In genomic region chr4:8834681-8835220, GRCh38 we compare ENCODE assay signal across 25 cellular contexts. TPM values are rescaled to one million over a fixed set of nuclear protein-coding genes. Genes with fewer than 3 reads are reported as not detected.
DNase-seq lines count a peak whose midpoint lies in the region; ATAC-seq and TF ChIP-seq lines count a peak whose summit lies in the region.
"Had no signal": no experiment of that assay in that cellular context is flagged by ENCODE, and none has a peak within 500 bp of the region (broad histone marks: within the 10 kb centered on the region; RNA-seq: fewer than 3 reads in every experiment).

No MANE protein-coding gene starts in this region.

- no peak overlapping the region for H2BK5ac ChIP-seq in H9 (ENCODE audit: insufficient read length, low read length)

- H2AK5ac ChIP-seq in H9 (ENCODE audit: insufficient read length, low read length) = no peak overlapping the region

- no peak overlapping the region for H4K91ac ChIP-seq in H9 (ENCODE audit: insufficient read length, low read depth, low read length)

- no peak overlapping the region for H3K27ac ChIP-seq in H9 (ENCODE audit: insufficient read length, low read depth, low read length)
- H3K27ac ChIP-seq in stomach = no peak overlapping the region
- H3K27ac ChIP-seq: cardiac muscle cell, SJSA1, thoracic aorta had no signal

- H3K23me2 ChIP-seq in H9 (ENCODE audit: insufficient read length, low read depth, low read length, poor library complexity, severe bottlenecking) = no peaks in the 10 kb centered on the region

- intact Hi-C loops in stomach (cut with DNase I; ENCODE audit: low total_unique reads) = no loop called here

- no peaks in the 10 kb centered on the region for H3K36me3 Mint-ChIP-seq in H9 (ENCODE audit: insufficient read depth in 1 of 3, low read depth in 3 of 3)
- H3K36me3 Mint-ChIP-seq in progenitor cell of endocrine pancreas (ENCODE audit: insufficient read depth) = no peaks in the 10 kb centered on the region
- H3K36me3 Mint-ChIP-seq: activated naive CD8-positive, alpha-beta T cell; stimulated activated naive B cell treated with anti-CD40 and anti-IgM and Interleukin-4, amounts not matched to agents 10 μg/mL and 1 μg/mL and 100 μg/mL, for 72 hours had no signal

- H3K9me3 ChIP-seq in H9 (ENCODE audit: control insufficient read depth, low read depth, low read length) (no peaks in the 10 kb centered on the region), stomach (no peaks in the 10 kb centered on the region)
- H3K9me3 ChIP-seq: SJSA1, thoracic aorta had no signal

- no peaks in the 10 kb centered on the region for H4K20me1 ChIP-seq in H9 (ENCODE audit: control insufficient read depth, insufficient read depth, insufficient read length)

- no peak overlapping the region for H3K14ac ChIP-seq in H9 (ENCODE audit: insufficient read depth, low read length)

- H3K27ac Mint-ChIP-seq in H9 (no peak overlapping the region), progenitor cell of endocrine pancreas (peak overlapping the region; percentile 64)
- H3K27ac Mint-ChIP-seq: activated naive CD8-positive, alpha-beta T cell; stimulated activated naive B cell treated with anti-CD40 and anti-IgM and Interleukin-4, amounts not matched to agents 10 μg/mL and 1 μg/mL and 100 μg/mL, for 72 hours had no signal

- no peak overlapping the region for H3K4ac ChIP-seq in H9 (ENCODE audit: low read depth, low read length)

- no peaks in the 10 kb centered on the region for H3K79me1 ChIP-seq in H9 (ENCODE audit: insufficient read depth, low read depth, low read length, poor library complexity, severe bottlenecking)

- H2BK15ac ChIP-seq in H9 (ENCODE audit: low read depth, low read length) = no peak overlapping the region

- no peak overlapping the region for H2AFZ ChIP-seq in H9 (ENCODE audit: low read length)

- no peak for TF ChIP-seq CTCF in H9 (conservative IDR thresholded peaks at IDR 0.05)
- no peak for TF ChIP-seq CTCF in progenitor cell of endocrine pancreas (IDR thresholded peaks at IDR 0.05; ENCODE audit: unreplicated experiment)
- no peak for TF ChIP-seq CTCF in stomach (IDR thresholded peaks at IDR 0.05)

- TF ChIP-seq POLR2A in stomach (IDR thresholded peaks at IDR 0.05) = no peak

- H3K4me1 ChIP-seq in H9 (ENCODE audit: insufficient read depth, low read length) (no peaks in the 10 kb centered on the region), stomach (no peaks in the 10 kb centered on the region)

- H3K4me2 ChIP-seq in H9 (ENCODE audit: insufficient read depth, insufficient read length, low read length) = no peak overlapping the region

- H3K4me3 Mint-ChIP-seq in H9 (no peak overlapping the region), progenitor cell of endocrine pancreas (ENCODE audit: low read depth) (no peak overlapping the region)
- H3K4me3 Mint-ChIP-seq: activated naive CD8-positive, alpha-beta T cell; stimulated activated naive B cell treated with anti-CD40 and anti-IgM and Interleukin-4, amounts not matched to agents 10 μg/mL and 1 μg/mL and 100 μg/mL, for 72 hours had no signal

- H3K4me1 Mint-ChIP-seq in H9 (peaks cover 12 to 42% of the 10 kb centered on the region in 2 experiments), progenitor cell of endocrine pancreas (ENCODE audit: low read depth) (peaks cover 3% of the 10 kb centered on the region)

- no CpG with 5 or more reads among the region's 11 CpGs for WGBS in H9 (ENCODE audit: extremely low coverage, insufficient read length, low lambda C conversion rate)
- WGBS in stomach, 5 donors = 45 to 62% (median 56%) methylated on average over 8 to 11 of the region's 11 CpGs

- no peak for ATAC-seq in GM19035 (IDR thresholded peaks at IDR 0.05; ENCODE audit: unreplicated experiment)
- ATAC-seq: stimulated activated naive B cell treated with anti-CD40 and anti-IgM and Interleukin-4, amounts not matched to agents 10 μg/mL and 1 μg/mL and 100 μg/mL, for 72 hours had no signal

- H2BK20ac ChIP-seq in H9 (ENCODE audit: low read depth, low read length, poor library complexity, severe bottlenecking) = no peak overlapping the region

- DNase-seq in D341Med (ENCODE audit: low spot score) (peak; percentile 11), H9 (peak; percentile 21), ecto neural progenitor cell (ENCODE audit: low spot score) (peak; percentile 41), progenitor cell of endocrine pancreas (ENCODE audit: low spot score, unreplicated experiment) (no peak), stomach (no peak), DMS153 treated with DMSO at 0.1 percent for 48 hours (lab: John Stamatoyannopoulos, UW; ENCODE audit: unreplicated experiment) (no peak)
- DNase-seq: activated CD4-positive, alpha-beta T cell treated with anti-CD3 and anti-CD28 coated beads for 48 hours; dermis blood vessel endothelial cell; EL; kidney glomerular epithelial cell; NCI-H1105 treated with DMSO at 0.1 percent for 48 hours; NCI-H2029 treated with DMSO at 0.1 percent for 48 hours; NCI-H446; stimulated activated CD4-positive, alpha-beta T cell treated with anti-CD3 and anti-CD28 coated beads, Interleukin-4, amount 100 ng/mL, for 1 hour; stimulated activated naive B cell treated with anti-CD40 and anti-IgM and Interleukin-4, amounts not matched to agents 10 μg/mL and 1 μg/mL and 100 μg/mL, for 72 hours had no signal

- no peak overlapping the region for H3K56ac ChIP-seq in H9 (ENCODE audit: insufficient read length, low read depth, low read length)

- H3K9me3 Mint-ChIP-seq in H9 = no peaks in the 10 kb centered on the region; a peak in 1 of 5 replicates
- H3K9me3 Mint-ChIP-seq in progenitor cell of endocrine pancreas (ENCODE audit: low read depth) = no peaks in the 10 kb centered on the region

- no peak overlapping the region for H3K23ac ChIP-seq in H9 (ENCODE audit: insufficient read length, low read depth, low read length)

- H3T11ph ChIP-seq in H9 (ENCODE audit: low read length) = no peak overlapping the region

- no peak overlapping the region for H4K5ac ChIP-seq in H9 (ENCODE audit: insufficient read length, low read depth, low read length)

- no peak for TF ChIP-seq EP300 in stomach (IDR thresholded peaks at IDR 0.05)

- H3K36me3 ChIP-seq in stomach = no peaks in the 10 kb centered on the region
- H3K36me3 ChIP-seq: cardiac muscle cell, SJSA1, thoracic aorta had no signal

- H3K4me3 ChIP-seq in stomach = no peak overlapping the region
- H3K4me3 ChIP-seq: cardiac muscle cell, SJSA1, thoracic aorta had no signal

- H3K79me2 ChIP-seq in H9 (ENCODE audit: insufficient read depth, low read length) = no peaks in the 10 kb centered on the region

- H2BK120ac ChIP-seq in H9 (ENCODE audit: low read depth, low read length, poor library complexity, severe bottlenecking) = no peak overlapping the region

- H3K9ac ChIP-seq in H9 (ENCODE audit: extremely low read depth, insufficient read length, low read length) = no peak overlapping the region

- H2BK12ac ChIP-seq in H9 (ENCODE audit: insufficient read length, low read depth, low read length) = no peak overlapping the region

- H3K27me3 Mint-ChIP-seq in H9 (ENCODE audit: low read depth) (peaks cover 13% of the 10 kb centered on the region), progenitor cell of endocrine pancreas (peaks cover 29% of the 10 kb centered on the region)

- H3K27me3 ChIP-seq in H9 (ENCODE audit: insufficient read depth, low read length) (no peaks in the 10 kb centered on the region), stomach (peaks cover 0 to 76% (median 0%) of the 10 kb centered on the region in 3 donors)
- H3K27me3 ChIP-seq: SJSA1 had no signal

- no peak overlapping the region for H4K8ac ChIP-seq in H9 (replicated peaks; ENCODE audit: insufficient read length, low read depth, low read length)

- no peak overlapping the region for H3K18ac ChIP-seq in H9 (ENCODE audit: insufficient read length, low read depth, low read length)

RNA-seq across cellular contexts. Expression of gene HMX1, which starts 36.9 kb away (rescaled TPM):
- total RNA-seq in H9 (2021) = 0.26 and 0.31 TPM in 2 replicates
- 0.65 and 0.87 TPM in 2 replicates for total RNA-seq in progenitor cell of endocrine pancreas
- under 1 TPM in 1 of 5 donors, not detected in 4; 0.37 TPM for total RNA-seq in stomach
- not detected for polyA plus RNA-seq in stomach
- total RNA-seq: aorta; cardiac muscle cell; dermis blood vessel endothelial cell; endothelial cell of umbilical vein; M059J; pulmonary artery endothelial cell; T-helper 2 cell treated with Interferon-gamma antibody and Interleukin-4, amounts not matched to agents 100 ng/mL and 5 ng/mL, for 36 hours had no signal
- polyA plus RNA-seq: aorta, endothelial cell of umbilical vein had no signal

Comparison
In these comparisons a context has a peak if more than half of its experiments do, and no peak if none do; other contexts are left out.
1. DNase-seq: peak in D341Med (single experiment), H9 (single experiment) and ecto neural progenitor cell (single experiment); none in progenitor cell of endocrine pancreas (single experiment), stomach (single experiment) and DMS153 treated with DMSO at 0.1 percent for 48 hours (single experiment).